In the genomic region with DNA sequence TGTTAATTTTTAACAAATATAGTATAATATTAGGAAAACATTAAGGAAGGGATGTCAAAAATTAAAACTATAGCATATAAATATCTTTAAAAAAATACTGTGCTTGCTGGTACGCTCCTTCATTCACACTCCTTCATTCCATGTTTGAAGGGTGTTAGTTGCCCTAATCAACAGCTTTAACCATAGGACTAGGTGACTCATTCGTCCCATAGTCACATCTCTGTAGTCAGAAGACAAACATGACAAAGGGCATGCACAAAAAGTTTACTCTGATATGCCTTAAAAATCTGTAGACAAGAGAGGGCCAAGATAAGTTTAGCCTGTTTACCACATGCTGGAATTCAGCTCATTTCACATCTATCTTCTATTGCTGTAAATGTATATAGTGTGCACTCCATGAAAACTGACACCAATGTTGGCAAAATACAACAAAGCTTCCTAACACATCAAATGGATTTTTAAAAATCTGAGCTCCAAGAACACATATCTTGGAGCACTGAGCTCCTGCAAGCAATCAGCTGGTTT, we compare ENCODE assay signal across 8 cellular contexts. TPM values are rescaled to one million over a fixed set of nuclear protein-coding genes. Genes with fewer than 3 reads are reported as not detected.
A peak's percentile ranks its signal among the peaks of the same experiment; 100 is the strongest.
DNase-seq lines count a peak whose midpoint lies in the region; ATAC-seq and TF ChIP-seq lines count a peak whose summit lies in the region.

No MANE protein-coding gene starts in this region.

- DNase-seq in AG04450 (ENCODE audit: low read depth, low spot score): no peak
- no peak for DNase-seq in LNCaP clone FGC (ENCODE audit: low read depth)
- DNase-seq in naive thymus-derived CD8-positive, alpha-beta T cell: no peak
- DNase-seq in EL: no peak
- DNase-seq in NCI-H1417 treated with DMSO at 0.1 percent for 48 hours (lab: John Stamatoyannopoulos, UW): no peak
- DNase-seq in COR-L47 (lab: John Stamatoyannopoulos, UW): no peak

- no peak overlapping the region for H3K27ac Mint-ChIP-seq in naive thymus-derived CD8-positive, alpha-beta T cell

- 67 to 77% methylated on average over 2 of the region's 2 CpGs for WGBS in ectodermal cell, 2 experiments

- TF ChIP-seq CTCF in AG04450 (IDR thresholded peaks at IDR 0.05; ENCODE audit: low read depth, low read length): no peak
- TF ChIP-seq CTCF in LNCaP clone FGC (IDR thresholded peaks at IDR 0.05; ENCODE audit: control insufficient read depth, extremely low read depth, insufficient read depth): no peak

- H3K4me3 ChIP-seq in AG04450 (ENCODE audit: low read depth, low read length) (peak overlapping the region; percentile 65), LNCaP clone FGC (ENCODE audit: low read depth, low read length) (peak overlapping the region; percentile 45), ectodermal cell (ENCODE audit: insufficient read depth, low read depth, low read length) (peak overlapping the region; percentile 45)

- POLR2A ChIA-PET in AG04450 (lab: Yijun Ruan, JAX): interaction anchor here (2.3 kb wide), 1 partner anchor 21 kb away, joined by 13 read pairs; no protein-coding TSS in a partner anchor
- POLR2A ChIA-PET in naive thymus-derived CD8-positive, alpha-beta T cell (lab: Charles Lee): no interaction called here

- H3K27me3 ChIP-seq in AG04450 (ENCODE audit: control insufficient read depth, insufficient read depth, low read length): no peaks in the 10 kb centered on the region
- H3K27me3 ChIP-seq in ectodermal cell (ENCODE audit: control insufficient read depth, insufficient read depth, low read length, poor library complexity, severe bottlenecking): peaks cover 16% of the 10 kb centered on the region

- H3K4me1 Mint-ChIP-seq in naive thymus-derived CD8-positive, alpha-beta T cell: peaks cover 3 to 10% (median 6%) of the 10 kb centered on the region in 4 donors

- peak overlapping the region; percentile 11 to 70 (median 54) for H3K4me3 Mint-ChIP-seq in naive thymus-derived CD8-positive, alpha-beta T cell

- peak overlapping the region; percentile 42 for H3K27ac ChIP-seq in AG04450 (ENCODE audit: low read depth, low read length)
- no peak overlapping the region for H3K27ac ChIP-seq in ectodermal cell (ENCODE audit: insufficient read depth, low read depth, low read length, poor library complexity, severe bottlenecking)

- ATAC-seq in naive thymus-derived CD8-positive, alpha-beta T cell: no peak
- no peak for ATAC-seq in GM18858 (IDR thresholded peaks at IDR 0.05; ENCODE audit: unreplicated experiment)

- H3K36me3 ChIP-seq in ectodermal cell (ENCODE audit: control insufficient read depth, insufficient read depth, low read length): no peaks in the 10 kb centered on the region

- H3K4me1 ChIP-seq in ectodermal cell (ENCODE audit: control insufficient read depth, insufficient read depth, low read length): peaks cover 5% of the 10 kb centered on the region

- H3K27me3 Mint-ChIP-seq in naive thymus-derived CD8-positive, alpha-beta T cell: peaks cover 13 to 48% (median 20%) of the 10 kb centered on the region in 5 donors

- CTCF ChIA-PET in AG04450 (lab: Charles Lee): interaction anchor here (1.1 kb wide), 1 partner anchor 219 kb away, joined by 3 read pairs; no protein-coding TSS in a partner anchor

- no peaks in the 10 kb centered on the region for H3K9me3 ChIP-seq in AG04450 (ENCODE audit: control insufficient read depth, insufficient read depth, low read length)
- no peaks in the 10 kb centered on the region for H3K9me3 ChIP-seq in ectodermal cell (ENCODE audit: control insufficient read depth, low read length)

- no peaks in the 10 kb centered on the region for H3K36me3 Mint-ChIP-seq in naive thymus-derived CD8-positive, alpha-beta T cell

- H3K9me3 Mint-ChIP-seq in naive thymus-derived CD8-positive, alpha-beta T cell: peaks cover 0 to 4% (median 0%) of the 10 kb centered on the region in 9 donors

RNA-seq across cellular contexts. Expression of gene FAM13C, which starts 0.6 kb away (rescaled TPM):
- polyA plus RNA-seq in AG04450 (2011; rRNA removed): 3.1 and 4.6 TPM in 2 replicates
- polyA minus RNA-seq in AG04450 (2011; rRNA and poly(A)+ RNA removed): 11.1 and 11.4 TPM in 2 replicates
- polyA plus RNA-seq in ectodermal cell (2013, experiment 1 of 4): 3.5 TPM
- 4.8 TPM for polyA plus RNA-seq in ectodermal cell (2013, experiment 2 of 4)
- 4.8 TPM for polyA plus RNA-seq in ectodermal cell (2013, experiment 3 of 4)
- 3.5 TPM for polyA plus RNA-seq in ectodermal cell (2013, experiment 4 of 4)
- total RNA-seq in naive thymus-derived CD8-positive, alpha-beta T cell: not detected
- polyA plus RNA-seq in naive thymus-derived CD8-positive, alpha-beta T cell: not detected
